12 cellular contexts compared by ENCODE assay signal in genomic region chr18:58402247-58402646, GRCh38.
DNase-seq lines count a peak whose midpoint lies in the region; ATAC-seq, FAIRE-seq and TF ChIP-seq lines count a peak whose summit lies in the region.
"Had no signal": no experiment of that assay in that cellular context is flagged by ENCODE, and none has a peak within 500 bp of the region (broad histone marks: within the 10 kb centered on the region; RNA-seq: fewer than 3 reads in every experiment).

No MANE protein-coding gene starts in this region.

- peaks cover 5% of the 10 kb centered on the region for H3K4me1 Mint-ChIP-seq in WTC11
- H3K4me1 Mint-ChIP-seq: naive B cell had no signal

- TF ChIP-seq CTCF in right atrium auricular region (IDR thresholded peaks at IDR 0.05) (no peak), WTC11 (IDR thresholded peaks at IDR 0.05) (no peak)

- no peaks in the 10 kb centered on the region; the same call in 1 of the 2 replicates for H3K27me3 Mint-ChIP-seq in WTC11 (ENCODE audit: low read depth)
- H3K27me3 Mint-ChIP-seq: activated naive CD4-positive, alpha-beta T cell treated with anti-CD3 and anti-CD28 coated beads, Interleukin-2, amount 50 U/mL, for 24 hours; naive B cell had no signal

- DNase-seq in Right ventricle myocardium inferior (ENCODE audit: missing footprints) (no peak), right atrium auricular region (ENCODE audit: low spot score) (no peak), WTC11 (ENCODE audit: low spot score) (no peak), islet precursor cell (peak; percentile 79), urothelium cell line (ENCODE audit: low spot score) (peak; percentile 30)
- DNase-seq: Kasumi-1, naive B cell, T-helper 9 cell had no signal

- POLR2A ChIA-PET in WTC11 (lab: Charles Lee), result no interaction called here

- no peak overlapping the region for H3K4me3 ChIP-seq in right atrium auricular region

- H3K4me1 ChIP-seq in right atrium auricular region, result peaks cover 0 to 15% of the 10 kb centered on the region in 2 donors

- no peaks in the 10 kb centered on the region for H3K9me3 Mint-ChIP-seq in WTC11
- H3K9me3 Mint-ChIP-seq: activated naive CD4-positive, alpha-beta T cell treated with anti-CD3 and anti-CD28 coated beads, Interleukin-2, amount 50 U/mL, for 24 hours; naive B cell had no signal

- H3K36me3 ChIP-seq in right atrium auricular region, result no peaks in the 10 kb centered on the region

- intact Hi-C loops in Right ventricle myocardium inferior (cut with DNase I), result loop anchor here (5.0 kb wide), 2 partner anchors 50 to 360 kb away; no protein-coding TSS in a partner anchor

- ATAC-seq in Right ventricle myocardium inferior (peak; percentile 18), WTC11 (no peak), GM21619 (IDR thresholded peaks at IDR 0.05; ENCODE audit: unreplicated experiment) (no peak), HG03175 (IDR thresholded peaks at IDR 0.05; ENCODE audit: unreplicated experiment) (no peak), GM18861 (IDR thresholded peaks at IDR 0.05; ENCODE audit: unreplicated experiment) (no peak)

- H3K27ac Mint-ChIP-seq in WTC11, result peak overlapping the region; percentile 21; the same call in 1 of the 2 replicates

- no peaks in the 10 kb centered on the region for H3K36me3 Mint-ChIP-seq in WTC11
- H3K36me3 Mint-ChIP-seq: activated naive CD4-positive, alpha-beta T cell treated with anti-CD3 and anti-CD28 coated beads, Interleukin-2, amount 50 U/mL, for 24 hours; naive B cell had no signal

- no peak for FAIRE-seq in urothelium cell line (lab: Jason Lieb, UNC)

- H3K27ac ChIP-seq in right atrium auricular region, result peak overlapping the region in 1 of 2 donors; percentile 9

- H3K9me3 ChIP-seq in right atrium auricular region, result no peaks in the 10 kb centered on the region

- no peaks in the 10 kb centered on the region for H3K27me3 ChIP-seq in right atrium auricular region

- no peak overlapping the region for H3K4me3 Mint-ChIP-seq in WTC11
- H3K4me3 Mint-ChIP-seq: activated naive CD4-positive, alpha-beta T cell treated with anti-CD3 and anti-CD28 coated beads, Interleukin-2, amount 50 U/mL, for 24 hours; naive B cell had no signal

- CTCF ChIA-PET in WTC11 (lab: Charles Lee), result interaction anchor here (0.6 to 2.3 kb wide), 6 partner anchors 11 to 362 kb away, joined by 3 to 10 read pairs (median 4); no protein-coding TSS in a partner anchor

TF ChIP-seq in WTC11, 78 proteins besides CTCF, POLR2A, EP300 and RAD21 (continues in another document):
- TF ChIP-seq HMGXB4 (CRISPR knock-in tag; IDR thresholded peaks at IDR 0.05) (no peak), TEAD4 (CRISPR knock-in tag; IDR thresholded peaks at IDR 0.05) (no peak), MLX (CRISPR knock-in tag; IDR thresholded peaks at IDR 0.05) (no peak), ZNF425 (CRISPR knock-in tag; conservative IDR thresholded peaks at IDR 0.05) (no peak), ETV6 (CRISPR knock-in tag; IDR thresholded peaks at IDR 0.05) (no peak), SMAD3 (CRISPR knock-in tag; IDR thresholded peaks at IDR 0.05; ENCODE audit: borderline replicate concordance) (no peak), EMX1 (CRISPR knock-in tag; IDR thresholded peaks at IDR 0.05) (no peak), CREB1 (CRISPR knock-in tag; IDR thresholded peaks at IDR 0.05) (no peak), RORB (CRISPR knock-in tag; IDR thresholded peaks at IDR 0.05) (no peak), PRDM15 (CRISPR knock-in tag; IDR thresholded peaks at IDR 0.05) (no peak), E2F1 (CRISPR knock-in tag; IDR thresholded peaks at IDR 0.05) (no peak), GABPB1 (CRISPR knock-in tag; IDR thresholded peaks at IDR 0.05) (no peak), NFYB (CRISPR knock-in tag; conservative IDR thresholded peaks at IDR 0.05; ENCODE audit: low read depth) (no peak), ESRRA (CRISPR knock-in tag; IDR thresholded peaks at IDR 0.05; ENCODE audit: borderline replicate concordance) (no peak), GRHL2 (CRISPR knock-in tag; IDR thresholded peaks at IDR 0.05; ENCODE audit: insufficient replicate concordance, severe bottlenecking) (no peak), ZMAT4 (CRISPR knock-in tag; IDR thresholded peaks at IDR 0.05) (no peak)

Comparison
In these comparisons a context has a peak if more than half of its experiments do, and no peak if none do; other contexts are left out.
1. DNase-seq: peak in islet precursor cell (single experiment) and urothelium cell line (single experiment); none in Right ventricle myocardium inferior (single experiment), right atrium auricular region (single experiment) and WTC11 (single experiment).